Comparison of ENCODE assay signal across 15 cellular contexts in the genomic region with DNA sequence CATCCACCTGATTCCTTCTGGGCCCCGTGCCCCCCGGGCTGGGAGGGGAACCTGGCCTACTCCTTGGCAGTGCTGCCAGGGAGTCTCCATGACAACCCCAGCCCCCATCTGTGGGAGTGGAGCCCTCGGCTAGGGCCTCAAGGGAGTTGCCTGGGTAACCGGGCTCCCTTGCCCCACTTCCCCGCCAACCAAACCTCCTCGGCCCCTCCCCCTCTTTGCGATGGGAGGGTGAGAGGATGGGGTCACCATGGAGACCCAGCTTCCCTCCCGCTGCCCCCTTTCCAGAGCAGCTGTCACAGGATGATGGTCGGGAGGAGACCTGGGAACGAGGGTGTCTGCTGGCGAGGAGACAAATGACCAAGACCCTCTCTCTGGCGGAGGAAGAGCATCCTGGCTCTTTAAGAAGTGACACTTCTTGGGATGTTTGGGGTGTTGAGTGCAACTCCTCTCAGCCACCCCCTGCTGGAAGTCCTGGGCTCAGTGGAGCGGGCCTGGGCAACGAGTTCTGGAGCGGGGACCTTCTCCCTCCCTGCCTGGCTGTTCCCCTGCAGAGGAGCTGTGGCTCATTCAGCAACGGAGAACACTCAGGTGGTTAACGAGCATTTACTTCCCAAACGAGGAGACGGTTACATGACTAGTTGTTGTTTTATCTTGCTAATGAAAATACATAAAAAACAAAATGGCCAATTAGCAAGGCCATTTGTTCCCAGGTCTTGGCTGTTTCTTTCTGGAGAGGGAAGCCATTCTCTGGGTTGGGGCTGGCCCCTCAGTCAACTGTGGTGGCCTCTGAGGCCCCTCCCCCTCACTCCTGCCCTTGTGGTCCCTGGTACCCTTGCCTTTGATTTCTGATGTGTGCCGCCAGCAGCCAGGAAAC.
DNase-seq lines count a peak whose midpoint lies in the region; ATAC-seq lines count a peak whose summit lies in the region.
"Had no signal": no experiment of that assay in that cellular context is flagged by ENCODE, and none has a peak within 500 bp of the region (broad histone marks: within the 10 kb centered on the region; RNA-seq: fewer than 3 reads in every experiment).

No MANE protein-coding gene starts in this region.

- no peak overlapping the region for H3K18ac ChIP-seq in mesendoderm (ENCODE audit: low read length)

- H3K79me1 ChIP-seq in mesendoderm (ENCODE audit: low read length): no peaks in the 10 kb centered on the region

- H3K27me3 ChIP-seq in mesendoderm (ENCODE audit: insufficient read depth, low read length, poor library complexity): no peaks in the 10 kb centered on the region
- H3K27me3 ChIP-seq in effector memory CD4-positive, alpha-beta T cell (replicated peaks; ENCODE audit: control insufficient read depth, insufficient read depth, low read length, poor library complexity, severe bottlenecking): no peaks in the 10 kb centered on the region

- CTCF ChIA-PET in activated CD8-positive, alpha-beta memory T cell treated with anti-CD3 and anti-CD28 coated beads, Interleukin-2, amount 10 ng/mL, durations not matched to agents 7 days and 5 days (lab: Charles Lee): no interaction called here

- no peak overlapping the region for H3K4me3 Mint-ChIP-seq in activated CD8-positive, alpha-beta memory T cell treated with anti-CD3 and anti-CD28 coated beads, Interleukin-2, amount 10 ng/mL, durations not matched to agents 7 days and 5 days
- H3K4me3 Mint-ChIP-seq: activated CD4-positive, alpha-beta memory T cell treated with anti-CD3 and anti-CD28 coated beads, Interleukin-2, amount 10 ng/mL, durations not matched to agents 7 days and 5 days; stimulated activated memory B cell treated with anti-CD40 and anti-IgM and Interleukin-4, amounts not matched to agents 10 μg/mL and 1 μg/mL and 100 μg/mL, for 72 hours had no signal

- H3K4me1 Mint-ChIP-seq in activated CD8-positive, alpha-beta memory T cell treated with anti-CD3 and anti-CD28 coated beads, Interleukin-2, amount 10 ng/mL, durations not matched to agents 7 days and 5 days: no peaks in the 10 kb centered on the region

- H3K4me1 ChIP-seq in mesendoderm (ENCODE audit: control insufficient read depth, low read depth, low read length): no peaks in the 10 kb centered on the region
- peaks cover under 1% of the 10 kb centered on the region for H3K4me1 ChIP-seq in effector memory CD4-positive, alpha-beta T cell (ENCODE audit: control insufficient read depth, insufficient read depth, low read length, poor library complexity, severe bottlenecking)

- H3K4me2 ChIP-seq in mesendoderm (ENCODE audit: low read length): no peak overlapping the region
- H3K4me2 ChIP-seq: PC-9 had no signal

- no peak overlapping the region for H3K56ac ChIP-seq in mesendoderm (ENCODE audit: low read length)

- H3K23ac ChIP-seq in mesendoderm (ENCODE audit: low read length): no peak overlapping the region

- no peak overlapping the region for H2BK120ac ChIP-seq in mesendoderm (ENCODE audit: low read depth, low read length)

- H3K27me3 Mint-ChIP-seq in activated CD8-positive, alpha-beta memory T cell treated with anti-CD3 and anti-CD28 coated beads, Interleukin-2, amount 10 ng/mL, durations not matched to agents 7 days and 5 days: peaks cover 31% of the 10 kb centered on the region

- H3K27ac Mint-ChIP-seq in activated CD8-positive, alpha-beta memory T cell treated with anti-CD3 and anti-CD28 coated beads, Interleukin-2, amount 10 ng/mL, durations not matched to agents 7 days and 5 days: no peak overlapping the region
- H3K27ac Mint-ChIP-seq: activated CD4-positive, alpha-beta memory T cell treated with anti-CD3 and anti-CD28 coated beads, Interleukin-2, amount 10 ng/mL, durations not matched to agents 7 days and 5 days; stimulated activated memory B cell treated with anti-CD40 and anti-IgM and Interleukin-4, amounts not matched to agents 10 μg/mL and 1 μg/mL and 100 μg/mL, for 72 hours had no signal

- H3K79me2 ChIP-seq in mesendoderm (ENCODE audit: control insufficient read depth, insufficient read depth, low read length): no peaks in the 10 kb centered on the region

- H4K8ac ChIP-seq in mesendoderm (ENCODE audit: low read depth, low read length): no peak overlapping the region

- H4K5ac ChIP-seq in mesendoderm (ENCODE audit: low read length): no peak overlapping the region

- no peak overlapping the region for H3K27ac ChIP-seq in mesendoderm (ENCODE audit: low read depth, low read length)
- H3K27ac ChIP-seq in effector memory CD4-positive, alpha-beta T cell (ENCODE audit: insufficient read depth, low read length, poor library complexity, severe bottlenecking): no peak overlapping the region
- H3K27ac ChIP-seq: PC-9 had no signal

- no peaks in the 10 kb centered on the region for H3K36me3 Mint-ChIP-seq in activated CD8-positive, alpha-beta memory T cell treated with anti-CD3 and anti-CD28 coated beads, Interleukin-2, amount 10 ng/mL, durations not matched to agents 7 days and 5 days
- H3K36me3 Mint-ChIP-seq: stimulated activated memory B cell treated with anti-CD40 and anti-IgM and Interleukin-4, amounts not matched to agents 10 μg/mL and 1 μg/mL and 100 μg/mL, for 72 hours had no signal

- no peak overlapping the region for H3K4ac ChIP-seq in mesendoderm (ENCODE audit: low read depth, low read length)

- H2BK5ac ChIP-seq in mesendoderm (ENCODE audit: low read length): no peak overlapping the region

- H2AK5ac ChIP-seq in mesendoderm (ENCODE audit: low read length): no peak overlapping the region

- no peak for ATAC-seq in activated CD8-positive, alpha-beta memory T cell treated with anti-CD3 and anti-CD28 coated beads, Interleukin-2, amount 10 ng/mL, durations not matched to agents 7 days and 5 days
- no peak for ATAC-seq in GM21786 (IDR thresholded peaks at IDR 0.05; ENCODE audit: unreplicated experiment)
- ATAC-seq: stimulated activated memory B cell treated with anti-CD40 and anti-IgM and Interleukin-4, amounts not matched to agents 10 μg/mL and 1 μg/mL and 100 μg/mL, for 72 hours had no signal

- H3K9me3 ChIP-seq in effector memory CD4-positive, alpha-beta T cell (ENCODE audit: control insufficient read depth, low read length): no peaks in the 10 kb centered on the region

- H2BK15ac ChIP-seq in mesendoderm (replicated peaks; ENCODE audit: low read depth): no peak overlapping the region

- DNase-seq in COR-L47 (lab: John Stamatoyannopoulos, UW) (peak; percentile 87), NCI-H128 (lab: John Stamatoyannopoulos, UW; ENCODE audit: unreplicated experiment) (peak; percentile 80), anterior cingulate cortex (lab: John Stamatoyannopoulos, UW) (peak in 57 of 58 donors; percentile 23 to 96 (median 82)), mesendoderm (peak; percentile 48), NCI-H510A treated with DMSO at 0.1 percent for 48 hours (lab: John Stamatoyannopoulos, UW) (no peak)
- no peak for DNase-seq in activated CD8-positive, alpha-beta memory T cell treated with anti-CD3 and anti-CD28 coated beads, Interleukin-2, amount 10 ng/mL, durations not matched to agents 7 days and 5 days
- DNase-seq in effector memory CD4-positive, alpha-beta T cell: no peak
- DNase-seq: activated CD4-positive, alpha-beta memory T cell treated with anti-CD3 and anti-CD28 coated beads, Interleukin-2, amount 10 ng/mL, durations not matched to agents 7 days and 5 days; activated naive CD4-positive, alpha-beta T cell; cerebellar nuclear complex; GDM1; kidney glomerular epithelial cell; PC-9 had no signal

- no CpG with 5 or more reads among the region's 20 CpGs for WGBS in mesendoderm (ENCODE audit: extremely low coverage, insufficient coverage, low lambda C conversion rate)

- no peaks in the 10 kb centered on the region for H3K9me3 Mint-ChIP-seq in activated CD8-positive, alpha-beta memory T cell treated with anti-CD3 and anti-CD28 coated beads, Interleukin-2, amount 10 ng/mL, durations not matched to agents 7 days and 5 days (ENCODE audit: low read depth)

- H3K36me3 ChIP-seq in mesendoderm (ENCODE audit: control insufficient read depth, insufficient read depth, low read length): no peaks in the 10 kb centered on the region
- H3K36me3 ChIP-seq in effector memory CD4-positive, alpha-beta T cell (ENCODE audit: control insufficient read depth, insufficient read depth, low read length): no peaks in the 10 kb centered on the region

- no peak overlapping the region for H3K9ac ChIP-seq in mesendoderm (ENCODE audit: low read length)

- no peak overlapping the region for H3K4me3 ChIP-seq in mesendoderm (ENCODE audit: low read length)
- H3K4me3 ChIP-seq in effector memory CD4-positive, alpha-beta T cell (ENCODE audit: insufficient read depth, low read depth, low read length, poor library complexity, severe bottlenecking): no peak overlapping the region
- H3K4me3 ChIP-seq: PC-9 had no signal

Comparison
In these comparisons a context has a peak if more than half of its experiments do, and no peak if none do; other contexts are left out.
1. DNase-seq: peak in COR-L47 (single experiment), NCI-H128 (single experiment), anterior cingulate cortex (57 of 58) and mesendoderm (single experiment); none in activated CD8-positive, alpha-beta memory T cell treated with anti-CD3 and anti-CD28 coated beads, Interleukin-2, amount 10 ng/mL, durations not matched to agents 7 days and 5 days (single experiment), effector memory CD4-positive, alpha-beta T cell (0 of 3) and NCI-H510A treated with DMSO at 0.1 percent for 48 hours (single experiment).